2 cellular contexts compared by ENCODE assay signal in the genomic region with DNA sequence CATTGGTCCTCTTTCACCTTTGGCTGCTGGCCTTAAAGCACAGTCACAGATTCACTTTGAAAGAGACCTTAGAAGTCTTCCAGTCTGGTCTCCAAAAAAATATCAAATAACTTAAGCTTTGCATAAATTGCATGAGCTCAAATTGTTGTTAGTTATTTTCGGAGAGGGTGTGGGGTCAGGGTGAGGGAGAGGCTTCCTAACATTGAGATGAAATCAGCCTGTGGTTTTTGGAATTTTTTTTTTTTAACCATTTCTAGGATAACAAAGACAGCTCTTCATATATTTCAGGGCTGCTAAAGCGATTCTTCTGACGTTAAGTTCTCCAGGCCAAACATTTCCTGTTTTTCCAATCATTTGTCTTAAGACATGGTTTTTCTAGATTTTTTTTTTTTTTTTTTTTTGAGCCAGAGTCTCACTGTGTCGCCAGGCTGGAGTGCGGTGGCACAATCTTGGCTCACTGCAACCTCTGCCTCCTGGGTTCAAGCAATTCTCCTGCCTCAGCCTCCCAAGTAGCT.
TF ChIP-seq lines count a peak whose summit lies in the region.

No MANE protein-coding gene starts in this region.

TF ChIP-seq in IMR-90, 13 proteins besides CTCF, POLR2A, EP300 and RAD21:
- TF ChIP-seq, protein P1, sequence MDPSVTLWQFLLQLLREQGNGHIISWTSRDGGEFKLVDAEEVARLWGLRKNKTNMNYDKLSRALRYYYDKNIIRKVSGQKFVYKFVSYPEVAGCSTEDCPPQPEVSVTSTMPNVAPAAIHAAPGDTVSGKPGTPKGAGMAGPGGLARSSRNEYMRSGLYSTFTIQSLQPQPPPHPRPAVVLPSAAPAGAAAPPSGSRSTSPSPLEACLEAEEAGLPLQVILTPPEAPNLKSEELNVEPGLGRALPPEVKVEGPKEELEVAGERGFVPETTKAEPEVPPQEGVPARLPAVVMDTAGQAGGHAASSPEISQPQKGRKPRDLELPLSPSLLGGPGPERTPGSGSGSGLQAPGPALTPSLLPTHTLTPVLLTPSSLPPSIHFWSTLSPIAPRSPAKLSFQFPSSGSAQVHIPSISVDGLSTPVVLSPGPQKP (IDR thresholded peaks at IDR 0.05; ENCODE audit: borderline replicate concordance, low read depth, low read length): no peak
- TF ChIP-seq CHD1 (IDR thresholded peaks at IDR 0.05; ENCODE audit: low read depth, low read length) (no peak), MAFK (IDR thresholded peaks at IDR 0.05; ENCODE audit: low read depth, low read length) (no peak), NFE2L2 (IDR thresholded peaks at IDR 0.05; ENCODE audit: low read depth, low read length) (no peak), RCOR1 (IDR thresholded peaks at IDR 0.05; ENCODE audit: insufficient replicate concordance, low read length) (no peak), SMC3 (IDR thresholded peaks at IDR 0.05; ENCODE audit: low read depth, low read length) (no peak), MAZ (IDR thresholded peaks at IDR 0.05; ENCODE audit: borderline replicate concordance, low read depth, low read length) (no peak), RFX5 (IDR thresholded peaks at IDR 0.05; ENCODE audit: low read depth, low read length) (no peak), FOS (IDR thresholded peaks at IDR 0.05; ENCODE audit: low read depth, low read length) (no peak), BHLHE40 (IDR thresholded peaks at IDR 0.05; ENCODE audit: low read depth, low read length) (no peak), MXI1 (IDR thresholded peaks at IDR 0.05; ENCODE audit: borderline replicate concordance, low read depth, low read length) (no peak), CEBPB (IDR thresholded peaks at IDR 0.05; ENCODE audit: low read depth, low read length) (no peak)
- TF ChIP-seq, protein P2, sequence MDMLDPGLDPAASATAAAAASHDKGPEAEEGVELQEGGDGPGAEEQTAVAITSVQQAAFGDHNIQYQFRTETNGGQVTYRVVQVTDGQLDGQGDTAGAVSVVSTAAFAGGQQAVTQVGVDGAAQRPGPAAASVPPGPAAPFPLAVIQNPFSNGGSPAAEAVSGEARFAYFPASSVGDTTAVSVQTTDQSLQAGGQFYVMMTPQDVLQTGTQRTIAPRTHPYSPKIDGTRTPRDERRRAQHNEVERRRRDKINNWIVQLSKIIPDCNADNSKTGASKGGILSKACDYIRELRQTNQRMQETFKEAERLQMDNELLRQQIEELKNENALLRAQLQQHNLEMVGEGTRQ (IDR thresholded peaks at IDR 0.05; ENCODE audit: low read depth, low read length): no peak
TF ChIP-seq in IMR-90: peak in this region for 0.

TF ChIP-seq in WTC11, 78 proteins besides CTCF, POLR2A, EP300 and RAD21:
- TF ChIP-seq TEAD4 (CRISPR knock-in tag; IDR thresholded peaks at IDR 0.05): no peak
- no peak for TF ChIP-seq ZBTB21 (CRISPR knock-in tag; IDR thresholded peaks at IDR 0.05; ENCODE audit: borderline replicate concordance)
TF ChIP-seq in WTC11: peak in this region for 0.
